ENCODE assay signal across 1 cellular context in genomic region chr20:45545754-45546453, GRCh38.
TF ChIP-seq lines count a peak whose summit lies in the region.

No MANE protein-coding gene starts in this region.

TF ChIP-seq in HCT116, 20 proteins besides CTCF, POLR2A, EP300 and RAD21:
- TF ChIP-seq ZBTB33 (IDR thresholded peaks at IDR 0.05; ENCODE audit: extremely low read depth, insufficient replicate concordance, low read length) (no peak), EGR1 (IDR thresholded peaks at IDR 0.05; ENCODE audit: low read depth) (no peak), JUND (IDR thresholded peaks at IDR 0.05) (no peak), REST (IDR thresholded peaks at IDR 0.05; ENCODE audit: low read depth) (no peak), ZNF274 (IDR thresholded peaks at IDR 0.05; ENCODE audit: low read depth, low read length) (no peak), FOSL1 (IDR thresholded peaks at IDR 0.05; ENCODE audit: low read depth) (no peak), TCF7L2 (IDR thresholded peaks at IDR 0.05; ENCODE audit: borderline replicate concordance, extremely low read depth, insufficient read depth, insufficient read length) (no peak), EZH2phosphoT487 (IDR thresholded peaks at IDR 0.05; ENCODE audit: borderline replicate concordance) (no peak)
